8 cellular contexts compared by ENCODE assay signal in genomic region chr11:118434123-118434552, GRCh38.
A peak's percentile ranks its signal among the peaks of the same experiment; 100 is the strongest.
DNase-seq lines count a peak whose midpoint lies in the region; ATAC-seq and TF ChIP-seq lines count a peak whose summit lies in the region.

No MANE protein-coding gene starts in this region.

- no peak for TF ChIP-seq CTCF in GM12864 (IDR thresholded peaks at IDR 0.05; ENCODE audit: low read depth, low read length, missing control alignments)

- no peak for DNase-seq in GM12864 (ENCODE audit: low read depth)
- DNase-seq in NCI-H69 (lab: John Stamatoyannopoulos, UW), result peak; percentile 85
- no peak for DNase-seq in effector memory CD4-positive, alpha-beta T cell
- no peak for DNase-seq in pons (ENCODE audit: low spot score)
- no peak for DNase-seq in ecto neural progenitor cell (ENCODE audit: low spot score)

- H3K27ac ChIP-seq in effector memory CD4-positive, alpha-beta T cell (ENCODE audit: insufficient read depth, low read length, poor library complexity, severe bottlenecking), result peak overlapping the region; percentile 98

- peak overlapping the region; percentile 95 for H3K4me3 ChIP-seq in GM12864 (ENCODE audit: low read depth, low read length)
- H3K4me3 ChIP-seq in effector memory CD4-positive, alpha-beta T cell (ENCODE audit: insufficient read depth, low read depth, low read length, poor library complexity, severe bottlenecking), result peak overlapping the region; percentile 95
- peak overlapping the region; percentile 64 for H3K4me3 ChIP-seq in neuron (ENCODE audit: low read length)

- no peak for ATAC-seq in HG03432 (IDR thresholded peaks at IDR 0.05; ENCODE audit: unreplicated experiment)
- no peak for ATAC-seq in HG03439 (IDR thresholded peaks at IDR 0.05; ENCODE audit: unreplicated experiment)

- H3K36me3 ChIP-seq in effector memory CD4-positive, alpha-beta T cell (ENCODE audit: control insufficient read depth, insufficient read depth, low read length), result no peaks in the 10 kb centered on the region
- no peaks in the 10 kb centered on the region for H3K36me3 ChIP-seq in neuron (ENCODE audit: insufficient read depth, low read length)

- H3K9me3 ChIP-seq in effector memory CD4-positive, alpha-beta T cell (ENCODE audit: control insufficient read depth, low read length), result no peaks in the 10 kb centered on the region
- H3K9me3 ChIP-seq in neuron (ENCODE audit: low read length), result no peaks in the 10 kb centered on the region

- H3K4me1 ChIP-seq in effector memory CD4-positive, alpha-beta T cell (ENCODE audit: control insufficient read depth, insufficient read depth, low read length, poor library complexity, severe bottlenecking), result peaks cover 11% of the 10 kb centered on the region
- peaks cover 18% of the 10 kb centered on the region for H3K4me1 ChIP-seq in neuron (ENCODE audit: insufficient read depth, low read length)

- H2AFZ ChIP-seq in neuron (ENCODE audit: low read depth, low read length), result peak overlapping the region; percentile 75

- H3K27me3 ChIP-seq in effector memory CD4-positive, alpha-beta T cell (replicated peaks; ENCODE audit: control insufficient read depth, insufficient read depth, low read length, poor library complexity, severe bottlenecking), result no peaks in the 10 kb centered on the region
- H3K27me3 ChIP-seq in neuron (ENCODE audit: insufficient read depth, low read length), result no peaks in the 10 kb centered on the region
